Comparison of ENCODE assay signal across 8 cellular contexts in genomic region chr5:14872070-14872989, GRCh38. TPM values are rescaled to one million over a fixed set of nuclear protein-coding genes. Genes with fewer than 3 reads are reported as not detected.
DNase-seq lines count a peak whose midpoint lies in the region; TF ChIP-seq lines count a peak whose summit lies in the region.

No MANE protein-coding gene starts in this region.

- TF ChIP-seq CTCF in GM10266 (IDR thresholded peaks at IDR 0.05; ENCODE audit: control insufficient read depth, insufficient read depth, low read depth, missing control alignments) (peak; percentile 23), liver (IDR thresholded peaks at IDR 0.05; ENCODE audit: low read depth, low read length, missing input control) (peak; percentile 6)

- peak overlapping the region; percentile 57 for H3K4me3 ChIP-seq in H7 (ENCODE audit: insufficient read depth, low read depth, low read length)
- peak overlapping the region in 2 of 3 donors; percentile 59 to 99 for H3K4me3 ChIP-seq in liver (ENCODE audit: low read depth in 1 of 3, low read length in 3 of 3)

- H3K27me3 ChIP-seq in H7 (ENCODE audit: control insufficient read depth, insufficient read depth, low read length): peaks cover 43% of the 10 kb centered on the region
- no peaks in the 10 kb centered on the region for H3K27me3 ChIP-seq in liver (ENCODE audit: control insufficient read depth in 4 of 4, insufficient read depth in 4 of 4, low read length in 3 of 4)

- 3% methylated on average over 73 of the region's 73 CpGs for WGBS in liver

- peak in 1 of 2 donors; percentile 32 for TF ChIP-seq RAD21 in liver (IDR thresholded peaks at IDR 0.05)

- peaks cover 8 to 37% (median 32%) of the 10 kb centered on the region in 4 donors for H3K4me1 ChIP-seq in liver (ENCODE audit: control insufficient read depth in 4 of 4, insufficient read depth in 4 of 4, low read length in 3 of 4)

- peak overlapping the region; percentile 36 to 45 for H3K9ac ChIP-seq in liver (ENCODE audit: low read depth in 1 of 2, low read length in 2 of 2)

- no peaks in the 10 kb centered on the region for H3K36me3 ChIP-seq in H7 (replicated peaks; ENCODE audit: control insufficient read depth, insufficient read depth, low read length)
- H3K36me3 ChIP-seq in liver (ENCODE audit: control insufficient read depth in 4 of 4, insufficient read depth in 3 of 4, low read depth in 1 of 4, low read length in 3 of 4): no peaks in the 10 kb centered on the region

- no peaks in the 10 kb centered on the region for H3K9me3 ChIP-seq in liver (ENCODE audit: control insufficient read depth in 4 of 4, low read length in 3 of 4)

- DNase-seq in GM10266 (ENCODE audit: extremely low spot score) (peak; percentile 56), H7 (peak; percentile 73), M059J (ENCODE audit: low read depth) (peak; percentile 49), dedifferentiated amniotic fluid mesenchymal stem cell (ENCODE audit: extremely low spot score) (peak; percentile 32), SKM-1 treated with dmso at 0.1 percent for 144 hours (lab: John Stamatoyannopoulos, UW; ENCODE audit: unreplicated experiment) (no peak)
- peak; percentile 81 for DNase-seq in activated CD4-positive, alpha-beta T cell treated with anti-CD3 and anti-CD28 coated beads for 48 hours
- peak; percentile 51 to 53 for DNase-seq in stimulated activated CD4-positive, alpha-beta T cell treated with anti-CD3 and anti-CD28 coated beads, Interleukin-4, amount 100 ng/mL, for 4 hours

- H3K27ac ChIP-seq in liver (ENCODE audit: low read depth in 1 of 2, low read length in 2 of 2): peak overlapping the region; percentile 83 to 89

TF ChIP-seq in liver, 16 proteins besides CTCF, POLR2A, EP300 and RAD21:
- TF ChIP-seq, protein P1, sequence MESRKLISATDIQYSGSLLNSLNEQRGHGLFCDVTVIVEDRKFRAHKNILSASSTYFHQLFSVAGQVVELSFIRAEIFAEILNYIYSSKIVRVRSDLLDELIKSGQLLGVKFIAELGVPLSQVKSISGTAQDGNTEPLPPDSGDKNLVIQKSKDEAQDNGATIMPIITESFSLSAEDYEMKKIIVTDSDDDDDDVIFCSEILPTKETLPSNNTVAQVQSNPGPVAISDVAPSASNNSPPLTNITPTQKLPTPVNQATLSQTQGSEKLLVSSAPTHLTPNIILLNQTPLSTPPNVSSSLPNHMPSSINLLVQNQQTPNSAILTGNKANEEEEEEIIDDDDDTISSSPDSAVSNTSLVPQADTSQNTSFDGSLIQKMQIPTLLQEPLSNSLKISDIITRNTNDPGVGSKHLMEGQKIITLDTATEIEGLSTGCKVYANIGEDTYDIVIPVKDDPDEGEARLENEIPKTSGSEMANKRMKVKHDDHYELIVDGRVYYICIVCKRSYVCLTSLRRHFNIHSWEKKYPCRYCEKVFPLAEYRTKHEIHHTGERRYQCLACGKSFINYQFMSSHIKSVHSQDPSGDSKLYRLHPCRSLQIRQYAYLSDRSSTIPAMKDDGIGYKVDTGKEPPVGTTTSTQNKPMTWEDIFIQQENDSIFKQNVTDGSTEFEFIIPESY (IDR thresholded peaks at IDR 0.05): no peak
- peak in 1 of 2 donors; percentile 32 for TF ChIP-seq HNF4A (conservative IDR thresholded peaks at IDR 0.05)
- TF ChIP-seq TAF1 (conservative IDR thresholded peaks at IDR 0.05): peak; percentile 44
- TF ChIP-seq RXRA (IDR thresholded peaks at IDR 0.05): peak in 1 of 2 donors; percentile 12
- TF ChIP-seq, protein P2, sequence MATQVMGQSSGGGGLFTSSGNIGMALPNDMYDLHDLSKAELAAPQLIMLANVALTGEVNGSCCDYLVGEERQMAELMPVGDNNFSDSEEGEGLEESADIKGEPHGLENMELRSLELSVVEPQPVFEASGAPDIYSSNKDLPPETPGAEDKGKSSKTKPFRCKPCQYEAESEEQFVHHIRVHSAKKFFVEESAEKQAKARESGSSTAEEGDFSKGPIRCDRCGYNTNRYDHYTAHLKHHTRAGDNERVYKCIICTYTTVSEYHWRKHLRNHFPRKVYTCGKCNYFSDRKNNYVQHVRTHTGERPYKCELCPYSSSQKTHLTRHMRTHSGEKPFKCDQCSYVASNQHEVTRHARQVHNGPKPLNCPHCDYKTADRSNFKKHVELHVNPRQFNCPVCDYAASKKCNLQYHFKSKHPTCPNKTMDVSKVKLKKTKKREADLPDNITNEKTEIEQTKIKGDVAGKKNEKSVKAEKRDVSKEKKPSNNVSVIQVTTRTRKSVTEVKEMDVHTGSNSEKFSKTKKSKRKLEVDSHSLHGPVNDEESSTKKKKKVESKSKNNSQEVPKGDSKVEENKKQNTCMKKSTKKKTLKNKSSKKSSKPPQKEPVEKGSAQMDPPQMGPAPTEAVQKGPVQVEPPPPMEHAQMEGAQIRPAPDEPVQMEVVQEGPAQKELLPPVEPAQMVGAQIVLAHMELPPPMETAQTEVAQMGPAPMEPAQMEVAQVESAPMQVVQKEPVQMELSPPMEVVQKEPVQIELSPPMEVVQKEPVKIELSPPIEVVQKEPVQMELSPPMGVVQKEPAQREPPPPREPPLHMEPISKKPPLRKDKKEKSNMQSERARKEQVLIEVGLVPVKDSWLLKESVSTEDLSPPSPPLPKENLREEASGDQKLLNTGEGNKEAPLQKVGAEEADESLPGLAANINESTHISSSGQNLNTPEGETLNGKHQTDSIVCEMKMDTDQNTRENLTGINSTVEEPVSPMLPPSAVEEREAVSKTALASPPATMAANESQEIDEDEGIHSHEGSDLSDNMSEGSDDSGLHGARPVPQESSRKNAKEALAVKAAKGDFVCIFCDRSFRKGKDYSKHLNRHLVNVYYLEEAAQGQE (IDR thresholded peaks at IDR 0.05): no peak
- no peak for TF ChIP-seq HNF4G (IDR thresholded peaks at IDR 0.05)
- TF ChIP-seq SP1 (IDR thresholded peaks at IDR 0.05): peak; percentile 40
- TF ChIP-seq JUND (IDR thresholded peaks at IDR 0.05): no peak
- no peak for TF ChIP-seq FOXA1 (IDR thresholded peaks at IDR 0.05)
- no peak for TF ChIP-seq FOXA2 (IDR thresholded peaks at IDR 0.05)
TF ChIP-seq in liver: peak in this region for 4.

RNA-seq across cellular contexts. Expression of gene ANKH, which starts 0.8 kb away (rescaled TPM):
- total RNA-seq in H7 (2014; rRNA removed; shearing (Covaris generic)): 1.6 and 6.5 TPM in 2 replicates
- 5.4 and 20.8 TPM in 2 replicates for total RNA-seq in M059J (2014; rRNA removed; shearing (Covaris generic))
- 10 to 100 TPM; 33.0 to 57.1 TPM for total RNA-seq in liver
- 10 to 100 TPM in 1 of 2 donors, 1 to 10 TPM in 1; 9.3 to 41.8 TPM for polyA plus RNA-seq in liver
